Comparison of ENCODE assay signal across 1 cellular context in the genomic region with DNA sequence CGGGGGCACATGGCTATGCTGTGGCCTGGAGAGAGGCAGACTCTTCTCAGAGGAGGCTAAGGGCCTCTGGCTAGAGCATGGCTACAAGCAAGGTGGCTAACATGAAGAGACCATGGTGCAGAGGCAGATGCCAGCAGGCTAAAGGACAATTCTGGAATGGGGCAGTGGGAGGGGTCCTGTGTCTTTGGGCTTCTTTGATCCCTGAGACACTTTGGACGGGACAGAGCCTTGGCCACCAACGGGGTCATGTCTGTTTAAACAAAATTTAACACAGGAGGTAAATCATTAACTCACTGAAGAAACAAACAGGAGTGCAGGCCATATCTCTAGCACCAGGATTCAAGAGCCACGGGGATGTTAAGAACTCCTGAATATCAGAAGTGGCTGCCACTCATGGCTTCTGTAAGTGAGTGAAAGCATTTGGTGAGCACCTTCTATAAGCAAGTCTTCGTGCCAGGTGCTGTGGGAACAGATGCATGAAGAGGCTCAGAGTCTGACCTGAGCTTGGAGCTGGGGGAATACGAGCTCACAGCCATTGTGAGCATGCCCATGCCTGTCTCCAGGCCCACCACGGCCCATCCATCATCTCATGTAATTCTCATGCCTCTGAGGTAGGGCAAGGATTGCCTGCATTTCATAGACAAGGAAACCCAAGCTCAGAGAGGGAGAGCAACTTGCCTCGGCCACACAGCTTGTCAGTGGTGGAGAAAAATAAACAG.
TF ChIP-seq lines count a peak whose summit lies in the region.

No MANE protein-coding gene starts in this region.

TF ChIP-seq in HepG2, 621 proteins besides CTCF, POLR2A, EP300 and RAD21 (continued from another document and continues in another):
- TF ChIP-seq, protein P1, sequence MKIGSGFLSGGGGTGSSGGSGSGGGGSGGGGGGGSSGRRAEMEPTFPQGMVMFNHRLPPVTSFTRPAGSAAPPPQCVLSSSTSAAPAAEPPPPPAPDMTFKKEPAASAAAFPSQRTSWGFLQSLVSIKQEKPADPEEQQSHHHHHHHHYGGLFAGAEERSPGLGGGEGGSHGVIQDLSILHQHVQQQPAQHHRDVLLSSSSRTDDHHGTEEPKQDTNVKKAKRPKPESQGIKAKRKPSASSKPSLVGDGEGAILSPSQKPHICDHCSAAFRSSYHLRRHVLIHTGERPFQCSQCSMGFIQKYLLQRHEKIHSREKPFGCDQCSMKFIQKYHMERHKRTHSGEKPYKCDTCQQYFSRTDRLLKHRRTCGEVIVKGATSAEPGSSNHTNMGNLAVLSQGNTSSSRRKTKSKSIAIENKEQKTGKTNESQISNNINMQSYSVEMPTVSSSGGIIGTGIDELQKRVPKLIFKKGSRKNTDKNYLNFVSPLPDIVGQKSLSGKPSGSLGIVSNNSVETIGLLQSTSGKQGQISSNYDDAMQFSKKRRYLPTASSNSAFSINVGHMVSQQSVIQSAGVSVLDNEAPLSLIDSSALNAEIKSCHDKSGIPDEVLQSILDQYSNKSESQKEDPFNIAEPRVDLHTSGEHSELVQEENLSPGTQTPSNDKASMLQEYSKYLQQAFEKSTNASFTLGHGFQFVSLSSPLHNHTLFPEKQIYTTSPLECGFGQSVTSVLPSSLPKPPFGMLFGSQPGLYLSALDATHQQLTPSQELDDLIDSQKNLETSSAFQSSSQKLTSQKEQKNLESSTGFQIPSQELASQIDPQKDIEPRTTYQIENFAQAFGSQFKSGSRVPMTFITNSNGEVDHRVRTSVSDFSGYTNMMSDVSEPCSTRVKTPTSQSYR (CRISPR knock-in tag; IDR thresholded peaks at IDR 0.05; ENCODE audit: borderline replicate concordance): no peak
- TF ChIP-seq PHF5A (CRISPR knock-in tag; IDR thresholded peaks at IDR 0.05; ENCODE audit: low read depth, unreplicated experiment) (peak; percentile 48), ZNF234 (CRISPR knock-in tag; conservative IDR thresholded peaks at IDR 0.05) (no peak), CCAR2 (optimal IDR thresholded peaks at IDR 0.05; ENCODE audit: low read depth, low read length) (no peak), XBP1 (CRISPR knock-in tag; IDR thresholded peaks at IDR 0.05) (no peak), ZNF607 (CRISPR knock-in tag; IDR thresholded peaks at IDR 0.05; ENCODE audit: borderline replicate concordance) (no peak), NFE2 (CRISPR knock-in tag; IDR thresholded peaks at IDR 0.05) (no peak), TBX2 (CRISPR knock-in tag; IDR thresholded peaks at IDR 0.05; ENCODE audit: borderline replicate concordance) (peak; percentile 89; the same call in 1 of the 2 replicates), ZSCAN30 (CRISPR knock-in tag; IDR thresholded peaks at IDR 0.05) (no peak), ZMYM4 (CRISPR knock-in tag; IDR thresholded peaks at IDR 0.05) (peak; percentile 35; the same call in 1 of the 2 replicates), SCMH1 (CRISPR knock-in tag; IDR thresholded peaks at IDR 0.05; ENCODE audit: borderline replicate concordance) (no peak), RBM22 (optimal IDR thresholded peaks at IDR 0.05; ENCODE audit: low read length) (no peak), PCBP2 (optimal IDR thresholded peaks at IDR 0.05; ENCODE audit: low read depth, low read length, poor library complexity, severe bottlenecking) (no peak), KDM2A (CRISPR knock-in tag; IDR thresholded peaks at IDR 0.05; ENCODE audit: borderline replicate concordance, low read depth) (no peak; the same call in none of the 2 replicates), TMF1 (CRISPR knock-in tag; IDR thresholded peaks at IDR 0.05; ENCODE audit: low read depth) (no peak), SNAPC2 (CRISPR knock-in tag; IDR thresholded peaks at IDR 0.05) (0 out of 2 replicates have a peak, but pooled peaks have one; percentile 64), ZNF761 (CRISPR knock-in tag; conservative IDR thresholded peaks at IDR 0.05) (peak; percentile 68; the same call in 1 of the 2 replicates), PHB2 (IDR thresholded peaks at IDR 0.05; ENCODE audit: partially characterized antibody) (no peak), BRD4 (CRISPR knock-in tag; IDR thresholded peaks at IDR 0.05) (peak; percentile 25; the same call in 1 of the 2 replicates), DNMT1 (CRISPR knock-in tag; IDR thresholded peaks at IDR 0.05) (no peak), ATAD3A (CRISPR knock-in tag; IDR thresholded peaks at IDR 0.05) (no peak), ZNF10 (CRISPR knock-in tag; IDR thresholded peaks at IDR 0.05; ENCODE audit: borderline replicate concordance, low read depth) (no peak)
- TF ChIP-seq, protein P2, sequence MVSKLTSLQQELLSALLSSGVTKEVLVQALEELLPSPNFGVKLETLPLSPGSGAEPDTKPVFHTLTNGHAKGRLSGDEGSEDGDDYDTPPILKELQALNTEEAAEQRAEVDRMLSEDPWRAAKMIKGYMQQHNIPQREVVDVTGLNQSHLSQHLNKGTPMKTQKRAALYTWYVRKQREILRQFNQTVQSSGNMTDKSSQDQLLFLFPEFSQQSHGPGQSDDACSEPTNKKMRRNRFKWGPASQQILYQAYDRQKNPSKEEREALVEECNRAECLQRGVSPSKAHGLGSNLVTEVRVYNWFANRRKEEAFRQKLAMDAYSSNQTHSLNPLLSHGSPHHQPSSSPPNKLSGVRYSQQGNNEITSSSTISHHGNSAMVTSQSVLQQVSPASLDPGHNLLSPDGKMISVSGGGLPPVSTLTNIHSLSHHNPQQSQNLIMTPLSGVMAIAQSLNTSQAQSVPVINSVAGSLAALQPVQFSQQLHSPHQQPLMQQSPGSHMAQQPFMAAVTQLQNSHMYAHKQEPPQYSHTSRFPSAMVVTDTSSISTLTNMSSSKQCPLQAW (CRISPR knock-in tag; IDR thresholded peaks at IDR 0.05): peak; percentile 99
- TF ChIP-seq, protein P3, sequence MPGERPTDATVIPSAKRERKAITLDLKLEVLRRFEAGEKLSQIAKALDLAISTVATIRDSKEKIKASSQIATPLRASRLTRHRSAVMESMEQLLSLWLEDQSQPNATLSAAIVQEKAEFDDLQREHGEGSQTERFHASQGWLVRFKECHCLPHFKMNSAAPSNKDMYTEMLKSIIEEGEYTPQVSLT (CRISPR knock-in tag; IDR thresholded peaks at IDR 0.05; ENCODE audit: borderline replicate concordance, low read depth): no peak
- TF ChIP-seq, protein P4, sequence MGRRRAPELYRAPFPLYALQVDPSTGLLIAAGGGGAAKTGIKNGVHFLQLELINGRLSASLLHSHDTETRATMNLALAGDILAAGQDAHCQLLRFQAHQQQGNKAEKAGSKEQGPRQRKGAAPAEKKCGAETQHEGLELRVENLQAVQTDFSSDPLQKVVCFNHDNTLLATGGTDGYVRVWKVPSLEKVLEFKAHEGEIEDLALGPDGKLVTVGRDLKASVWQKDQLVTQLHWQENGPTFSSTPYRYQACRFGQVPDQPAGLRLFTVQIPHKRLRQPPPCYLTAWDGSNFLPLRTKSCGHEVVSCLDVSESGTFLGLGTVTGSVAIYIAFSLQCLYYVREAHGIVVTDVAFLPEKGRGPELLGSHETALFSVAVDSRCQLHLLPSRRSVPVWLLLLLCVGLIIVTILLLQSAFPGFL (CRISPR knock-in tag; IDR thresholded peaks at IDR 0.05): no peak
- TF ChIP-seq, protein P5, sequence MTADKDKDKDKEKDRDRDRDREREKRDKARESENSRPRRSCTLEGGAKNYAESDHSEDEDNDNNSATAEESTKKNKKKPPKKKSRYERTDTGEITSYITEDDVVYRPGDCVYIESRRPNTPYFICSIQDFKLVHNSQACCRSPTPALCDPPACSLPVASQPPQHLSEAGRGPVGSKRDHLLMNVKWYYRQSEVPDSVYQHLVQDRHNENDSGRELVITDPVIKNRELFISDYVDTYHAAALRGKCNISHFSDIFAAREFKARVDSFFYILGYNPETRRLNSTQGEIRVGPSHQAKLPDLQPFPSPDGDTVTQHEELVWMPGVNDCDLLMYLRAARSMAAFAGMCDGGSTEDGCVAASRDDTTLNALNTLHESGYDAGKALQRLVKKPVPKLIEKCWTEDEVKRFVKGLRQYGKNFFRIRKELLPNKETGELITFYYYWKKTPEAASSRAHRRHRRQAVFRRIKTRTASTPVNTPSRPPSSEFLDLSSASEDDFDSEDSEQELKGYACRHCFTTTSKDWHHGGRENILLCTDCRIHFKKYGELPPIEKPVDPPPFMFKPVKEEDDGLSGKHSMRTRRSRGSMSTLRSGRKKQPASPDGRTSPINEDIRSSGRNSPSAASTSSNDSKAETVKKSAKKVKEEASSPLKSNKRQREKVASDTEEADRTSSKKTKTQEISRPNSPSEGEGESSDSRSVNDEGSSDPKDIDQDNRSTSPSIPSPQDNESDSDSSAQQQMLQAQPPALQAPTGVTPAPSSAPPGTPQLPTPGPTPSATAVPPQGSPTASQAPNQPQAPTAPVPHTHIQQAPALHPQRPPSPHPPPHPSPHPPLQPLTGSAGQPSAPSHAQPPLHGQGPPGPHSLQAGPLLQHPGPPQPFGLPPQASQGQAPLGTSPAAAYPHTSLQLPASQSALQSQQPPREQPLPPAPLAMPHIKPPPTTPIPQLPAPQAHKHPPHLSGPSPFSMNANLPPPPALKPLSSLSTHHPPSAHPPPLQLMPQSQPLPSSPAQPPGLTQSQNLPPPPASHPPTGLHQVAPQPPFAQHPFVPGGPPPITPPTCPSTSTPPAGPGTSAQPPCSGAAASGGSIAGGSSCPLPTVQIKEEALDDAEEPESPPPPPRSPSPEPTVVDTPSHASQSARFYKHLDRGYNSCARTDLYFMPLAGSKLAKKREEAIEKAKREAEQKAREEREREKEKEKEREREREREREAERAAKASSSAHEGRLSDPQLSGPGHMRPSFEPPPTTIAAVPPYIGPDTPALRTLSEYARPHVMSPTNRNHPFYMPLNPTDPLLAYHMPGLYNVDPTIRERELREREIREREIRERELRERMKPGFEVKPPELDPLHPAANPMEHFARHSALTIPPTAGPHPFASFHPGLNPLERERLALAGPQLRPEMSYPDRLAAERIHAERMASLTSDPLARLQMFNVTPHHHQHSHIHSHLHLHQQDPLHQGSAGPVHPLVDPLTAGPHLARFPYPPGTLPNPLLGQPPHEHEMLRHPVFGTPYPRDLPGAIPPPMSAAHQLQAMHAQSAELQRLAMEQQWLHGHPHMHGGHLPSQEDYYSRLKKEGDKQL (CRISPR knock-in tag; IDR thresholded peaks at IDR 0.05; ENCODE audit: low read depth): peak; percentile 65; the same call in 1 of the 2 replicates
- TF ChIP-seq, protein P6, sequence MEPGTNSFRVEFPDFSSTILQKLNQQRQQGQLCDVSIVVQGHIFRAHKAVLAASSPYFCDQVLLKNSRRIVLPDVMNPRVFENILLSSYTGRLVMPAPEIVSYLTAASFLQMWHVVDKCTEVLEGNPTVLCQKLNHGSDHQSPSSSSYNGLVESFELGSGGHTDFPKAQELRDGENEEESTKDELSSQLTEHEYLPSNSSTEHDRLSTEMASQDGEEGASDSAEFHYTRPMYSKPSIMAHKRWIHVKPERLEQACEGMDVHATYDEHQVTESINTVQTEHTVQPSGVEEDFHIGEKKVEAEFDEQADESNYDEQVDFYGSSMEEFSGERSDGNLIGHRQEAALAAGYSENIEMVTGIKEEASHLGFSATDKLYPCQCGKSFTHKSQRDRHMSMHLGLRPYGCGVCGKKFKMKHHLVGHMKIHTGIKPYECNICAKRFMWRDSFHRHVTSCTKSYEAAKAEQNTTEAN (CRISPR knock-in tag; conservative IDR thresholded peaks at IDR 0.05): no peak
- TF ChIP-seq, protein P7, sequence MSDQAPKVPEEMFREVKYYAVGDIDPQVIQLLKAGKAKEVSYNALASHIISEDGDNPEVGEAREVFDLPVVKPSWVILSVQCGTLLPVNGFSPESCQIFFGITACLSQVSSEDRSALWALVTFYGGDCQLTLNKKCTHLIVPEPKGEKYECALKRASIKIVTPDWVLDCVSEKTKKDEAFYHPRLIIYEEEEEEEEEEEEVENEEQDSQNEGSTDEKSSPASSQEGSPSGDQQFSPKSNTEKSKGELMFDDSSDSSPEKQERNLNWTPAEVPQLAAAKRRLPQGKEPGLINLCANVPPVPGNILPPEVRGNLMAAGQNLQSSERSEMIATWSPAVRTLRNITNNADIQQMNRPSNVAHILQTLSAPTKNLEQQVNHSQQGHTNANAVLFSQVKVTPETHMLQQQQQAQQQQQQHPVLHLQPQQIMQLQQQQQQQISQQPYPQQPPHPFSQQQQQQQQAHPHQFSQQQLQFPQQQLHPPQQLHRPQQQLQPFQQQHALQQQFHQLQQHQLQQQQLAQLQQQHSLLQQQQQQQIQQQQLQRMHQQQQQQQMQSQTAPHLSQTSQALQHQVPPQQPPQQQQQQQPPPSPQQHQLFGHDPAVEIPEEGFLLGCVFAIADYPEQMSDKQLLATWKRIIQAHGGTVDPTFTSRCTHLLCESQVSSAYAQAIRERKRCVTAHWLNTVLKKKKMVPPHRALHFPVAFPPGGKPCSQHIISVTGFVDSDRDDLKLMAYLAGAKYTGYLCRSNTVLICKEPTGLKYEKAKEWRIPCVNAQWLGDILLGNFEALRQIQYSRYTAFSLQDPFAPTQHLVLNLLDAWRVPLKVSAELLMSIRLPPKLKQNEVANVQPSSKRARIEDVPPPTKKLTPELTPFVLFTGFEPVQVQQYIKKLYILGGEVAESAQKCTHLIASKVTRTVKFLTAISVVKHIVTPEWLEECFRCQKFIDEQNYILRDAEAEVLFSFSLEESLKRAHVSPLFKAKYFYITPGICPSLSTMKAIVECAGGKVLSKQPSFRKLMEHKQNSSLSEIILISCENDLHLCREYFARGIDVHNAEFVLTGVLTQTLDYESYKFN (CRISPR knock-in tag; conservative IDR thresholded peaks at IDR 0.05): peak; percentile 99
- TF ChIP-seq, protein P8, sequence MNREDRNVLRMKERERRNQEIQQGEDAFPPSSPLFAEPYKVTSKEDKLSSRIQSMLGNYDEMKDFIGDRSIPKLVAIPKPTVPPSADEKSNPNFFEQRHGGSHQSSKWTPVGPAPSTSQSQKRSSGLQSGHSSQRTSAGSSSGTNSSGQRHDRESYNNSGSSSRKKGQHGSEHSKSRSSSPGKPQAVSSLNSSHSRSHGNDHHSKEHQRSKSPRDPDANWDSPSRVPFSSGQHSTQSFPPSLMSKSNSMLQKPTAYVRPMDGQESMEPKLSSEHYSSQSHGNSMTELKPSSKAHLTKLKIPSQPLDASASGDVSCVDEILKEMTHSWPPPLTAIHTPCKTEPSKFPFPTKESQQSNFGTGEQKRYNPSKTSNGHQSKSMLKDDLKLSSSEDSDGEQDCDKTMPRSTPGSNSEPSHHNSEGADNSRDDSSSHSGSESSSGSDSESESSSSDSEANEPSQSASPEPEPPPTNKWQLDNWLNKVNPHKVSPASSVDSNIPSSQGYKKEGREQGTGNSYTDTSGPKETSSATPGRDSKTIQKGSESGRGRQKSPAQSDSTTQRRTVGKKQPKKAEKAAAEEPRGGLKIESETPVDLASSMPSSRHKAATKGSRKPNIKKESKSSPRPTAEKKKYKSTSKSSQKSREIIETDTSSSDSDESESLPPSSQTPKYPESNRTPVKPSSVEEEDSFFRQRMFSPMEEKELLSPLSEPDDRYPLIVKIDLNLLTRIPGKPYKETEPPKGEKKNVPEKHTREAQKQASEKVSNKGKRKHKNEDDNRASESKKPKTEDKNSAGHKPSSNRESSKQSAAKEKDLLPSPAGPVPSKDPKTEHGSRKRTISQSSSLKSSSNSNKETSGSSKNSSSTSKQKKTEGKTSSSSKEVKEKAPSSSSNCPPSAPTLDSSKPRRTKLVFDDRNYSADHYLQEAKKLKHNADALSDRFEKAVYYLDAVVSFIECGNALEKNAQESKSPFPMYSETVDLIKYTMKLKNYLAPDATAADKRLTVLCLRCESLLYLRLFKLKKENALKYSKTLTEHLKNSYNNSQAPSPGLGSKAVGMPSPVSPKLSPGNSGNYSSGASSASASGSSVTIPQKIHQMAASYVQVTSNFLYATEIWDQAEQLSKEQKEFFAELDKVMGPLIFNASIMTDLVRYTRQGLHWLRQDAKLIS (CRISPR knock-in tag; IDR thresholded peaks at IDR 0.05): no peak
